ENCODE assay signal across 20 cellular contexts in genomic region chr11:46625406-46625805, GRCh38.
"Had no signal": no experiment of that assay in that cellular context is flagged by ENCODE, and none has a peak within 500 bp of the region (broad histone marks: within the 10 kb centered on the region; RNA-seq: fewer than 3 reads in every experiment).

No MANE protein-coding gene starts in this region.

- H3K4me3 Mint-ChIP-seq: activated CD4-positive, alpha-beta T cell treated with anti-CD3 and anti-CD28 coated beads, Interleukin-2, amount 10 ng/mL, durations not matched to agents 7 days and 5 days; activated naive CD8-positive, alpha-beta T cell treated with anti-CD3 and anti-CD28 coated beads, Interleukin-2, amount 10 ng/mL, durations not matched to agents 7 days and 5 days; effector memory CD8-positive, alpha-beta T cell; memory B cell; naive thymus-derived CD8-positive, alpha-beta T cell; stimulated activated naive CD8-positive, alpha-beta T cell treated with anti-CD3 and anti-CD28 coated beads, Interleukin-15, Interleukin-2, amounts not matched to agents 100 ng/mL and 50 ng/mL, for 24 hours had no signal

- H3K9me3 ChIP-seq: psoas muscle, suprapubic skin, transverse colon, vagina had no signal

- H3K27ac ChIP-seq: psoas muscle, suprapubic skin, transverse colon, vagina had no signal

- DNase-seq: activated CD4-positive, alpha-beta T cell treated with anti-CD3 and anti-CD28 coated beads, Interleukin-2, amount 10 ng/mL, durations not matched to agents 7 days and 5 days; activated CD4-positive, CD25-positive, alpha-beta regulatory T cell; activated CD8-positive, alpha-beta memory T cell treated with anti-CD3 and anti-CD28 coated beads for 24 hours; activated CD8-positive, alpha-beta memory T cell treated with anti-CD3 and anti-CD28 coated beads, Interleukin-2, amount 50 U/mL, for 48 hours; activated naive CD4-positive, alpha-beta T cell; activated naive CD8-positive, alpha-beta T cell treated with anti-CD3 and anti-CD28 coated beads, Interleukin-2, amount 10 ng/mL, durations not matched to agents 7 days and 5 days; amygdala; effector memory CD8-positive, alpha-beta T cell; foreskin melanocyte; head of caudate nucleus; kidney glomerular epithelial cell; left ventricle myocardium superior; naive thymus-derived CD8-positive, alpha-beta T cell; psoas muscle; right cardiac atrium; transverse colon had no signal

- H3K4me3 ChIP-seq: psoas muscle, suprapubic skin, transverse colon, vagina had no signal

- H3K27ac Mint-ChIP-seq: activated CD4-positive, alpha-beta T cell treated with anti-CD3 and anti-CD28 coated beads, Interleukin-2, amount 10 ng/mL, durations not matched to agents 7 days and 5 days; activated naive CD8-positive, alpha-beta T cell treated with anti-CD3 and anti-CD28 coated beads, Interleukin-2, amount 10 ng/mL, durations not matched to agents 7 days and 5 days; memory B cell; stimulated activated naive CD8-positive, alpha-beta T cell treated with anti-CD3 and anti-CD28 coated beads, Interleukin-15, Interleukin-2, amounts not matched to agents 100 ng/mL and 50 ng/mL, for 24 hours had no signal

- H3K27me3 Mint-ChIP-seq: activated CD4-positive, alpha-beta T cell treated with anti-CD3 and anti-CD28 coated beads, Interleukin-2, amount 10 ng/mL, durations not matched to agents 7 days and 5 days; activated naive CD8-positive, alpha-beta T cell treated with anti-CD3 and anti-CD28 coated beads, Interleukin-2, amount 10 ng/mL, durations not matched to agents 7 days and 5 days; effector memory CD8-positive, alpha-beta T cell; memory B cell; naive thymus-derived CD8-positive, alpha-beta T cell; stimulated activated naive CD8-positive, alpha-beta T cell treated with anti-CD3 and anti-CD28 coated beads, Interleukin-15, Interleukin-2, amounts not matched to agents 100 ng/mL and 50 ng/mL, for 24 hours had no signal

- H3K4me1 ChIP-seq: psoas muscle had no signal

- H3K27me3 ChIP-seq: suprapubic skin, transverse colon, vagina had no signal

- ATAC-seq: effector memory CD8-positive, alpha-beta T cell; left ventricle myocardium superior; naive thymus-derived CD8-positive, alpha-beta T cell; psoas muscle; right cardiac atrium had no signal
